ENCODE assay signal across 22 cellular contexts in genomic region chr12:19450362-19450761, GRCh38. TPM values are rescaled to one million over a fixed set of nuclear protein-coding genes. Genes with fewer than 3 reads are reported as not detected.
DNase-seq lines count a peak whose midpoint lies in the region; ATAC-seq and TF ChIP-seq lines count a peak whose summit lies in the region.
"Had no signal": no experiment of that assay in that cellular context is flagged by ENCODE, and none has a peak within 500 bp of the region (broad histone marks: within the 10 kb centered on the region; RNA-seq: fewer than 3 reads in every experiment).

No MANE protein-coding gene starts in this region.

- H3K9me3 ChIP-seq in cardiac muscle cell (ENCODE audit: low read depth) (no peaks in the 10 kb centered on the region), SJCRH30 (replicated peaks) (no peaks in the 10 kb centered on the region), thoracic aorta (no peaks in the 10 kb centered on the region), transverse colon (no peaks in the 10 kb centered on the region)
- H3K9me3 ChIP-seq: prostate gland, testis had no signal

- 78% methylated on average over 4 of the region's 4 CpGs for WGBS in transverse colon (ENCODE audit: low coverage in 1 of 2), 2 donors

- H3K36me3 ChIP-seq in cardiac muscle cell (no peaks in the 10 kb centered on the region), SJCRH30 (no peaks in the 10 kb centered on the region), thoracic aorta (no peaks in the 10 kb centered on the region), transverse colon (no peaks in the 10 kb centered on the region)
- H3K36me3 ChIP-seq: prostate gland had no signal

- H3K27ac ChIP-seq in cardiac muscle cell (peak overlapping the region; percentile 44), SJCRH30 (peak overlapping the region; percentile 3; the same call in 1 of the 2 replicates), thoracic aorta (peak overlapping the region; percentile 1 to 63), transverse colon (peak overlapping the region in 1 of 4 donors; percentile 22)
- H3K27ac ChIP-seq: prostate gland, RWPE1, VCaP had no signal

- H3K4me1 Mint-ChIP-seq in effector memory CD8-positive, alpha-beta T cell (ENCODE audit: low read depth in 2 of 2): peaks cover 44 to 74% of the 10 kb centered on the region in 2 donors

- TF ChIP-seq EP300 in transverse colon (IDR thresholded peaks at IDR 0.05; ENCODE audit: low read depth): no peak

- H3K36me3 Mint-ChIP-seq in effector memory CD8-positive, alpha-beta T cell (ENCODE audit: insufficient read depth): peaks cover 14% of the 10 kb centered on the region

- peak overlapping the region; percentile 46 to 69 for H3K27ac Mint-ChIP-seq in effector memory CD8-positive, alpha-beta T cell
- H3K27ac Mint-ChIP-seq: activated CD4-positive, alpha-beta memory T cell treated with anti-CD3 and anti-CD28 coated beads, Interleukin-2, amount 10 ng/mL, durations not matched to agents 7 days and 5 days; activated T-helper 1 cell treated with anti-CD3 and anti-CD28 coated beads, Interleukin-12 subunit alpha, Interleukin-12 subunit beta, Interleukin-2, Interleukin-4 antibody, amounts not matched to agents 30 ng/mL and 10 ng/mL and 1 ng/mL, durations not matched to agents 14 hours and 24 hours and 36 hours; GM23338; memory B cell had no signal

- no peak for TF ChIP-seq POLR2A in transverse colon (IDR thresholded peaks at IDR 0.05)

- no peak for TF ChIP-seq CTCF in cardiac muscle cell (IDR thresholded peaks at IDR 0.05; ENCODE audit: low read depth, low read length)
- TF ChIP-seq CTCF in thoracic aorta (IDR thresholded peaks at IDR 0.05): no peak
- TF ChIP-seq CTCF in GM13977 (IDR thresholded peaks at IDR 0.05; ENCODE audit: extremely low read depth, insufficient read depth, missing control alignments): no peak
- no peak for TF ChIP-seq CTCF in transverse colon (IDR thresholded peaks at IDR 0.05)

- no peaks in the 10 kb centered on the region for H3K27me3 Mint-ChIP-seq in effector memory CD8-positive, alpha-beta T cell
- H3K27me3 Mint-ChIP-seq: activated CD4-positive, alpha-beta memory T cell treated with anti-CD3 and anti-CD28 coated beads, Interleukin-2, amount 10 ng/mL, durations not matched to agents 7 days and 5 days; memory B cell; T-cell had no signal

- ATAC-seq in left cardiac atrium (no peak), thoracic aorta (ENCODE audit: insufficient number of reproducible peaks, low FRiP score, low read depth) (no peak)
- ATAC-seq in effector memory CD8-positive, alpha-beta T cell (replicated peaks): no peak
- ATAC-seq: T-cell had no signal

- H3K9me3 Mint-ChIP-seq in effector memory CD8-positive, alpha-beta T cell: no peaks in the 10 kb centered on the region
- H3K9me3 Mint-ChIP-seq: activated CD4-positive, alpha-beta memory T cell treated with anti-CD3 and anti-CD28 coated beads, Interleukin-2, amount 10 ng/mL, durations not matched to agents 7 days and 5 days; activated T-helper 1 cell treated with anti-CD3 and anti-CD28 coated beads, Interleukin-12 subunit alpha, Interleukin-12 subunit beta, Interleukin-2, Interleukin-4 antibody, amounts not matched to agents 30 ng/mL and 10 ng/mL and 1 ng/mL, durations not matched to agents 14 hours and 24 hours and 36 hours; GM23338; memory B cell; T-cell had no signal

- intact Hi-C loops in left cardiac atrium (cut with DNase I): no loop called here
- intact Hi-C loops in transverse colon (cut with DNase I; ENCODE audit: low total_unique reads): no loop called here

- peak in 1 of 2 donors; percentile 36 for DNase-seq in cardiac muscle cell (ENCODE audit: low read depth in 1 of 2, low spot score in 1 of 2)
- no peak for DNase-seq in left cardiac atrium
- peak in 1 of 2 experiments; percentile 27 for DNase-seq in SJCRH30
- no peak for DNase-seq in effector memory CD8-positive, alpha-beta T cell
- no peak for DNase-seq in thoracic aorta (ENCODE audit: low spot score)
- no peak for DNase-seq in GM13977 (ENCODE audit: low spot score)
- DNase-seq in transverse colon: no peak
- no peak for DNase-seq in ACHN
- DNase-seq: activated CD4-positive, alpha-beta memory T cell treated with anti-CD3 and anti-CD28 coated beads, Interleukin-2, amount 10 ng/mL, durations not matched to agents 7 days and 5 days; central memory CD4-positive, alpha-beta T cell; DMS53; effector CD8-positive, alpha-beta T cell; NCI-H1694 treated with DMSO at 0.1 percent for 48 hours; NK-92 treated with Interleukin-12 subunit alpha and Interleukin-12 subunit beta, amount 100 ng/mL, for 24 hours; T-cell; testis had no signal

- no peaks in the 10 kb centered on the region for H3K27me3 ChIP-seq in cardiac muscle cell
- no peaks in the 10 kb centered on the region for H3K27me3 ChIP-seq in SJCRH30
- no peaks in the 10 kb centered on the region for H3K27me3 ChIP-seq in thoracic aorta (replicated peaks; ENCODE audit: insufficient read depth)
- no peaks in the 10 kb centered on the region for H3K27me3 ChIP-seq in transverse colon
- H3K27me3 ChIP-seq: testis had no signal

- in situ Hi-C loops in GM13977 (cut with MboI; ENCODE audit: low pct_unique_long_range_greater_than_20kb, low sequenced_read_pairs, unreplicated experiment) (no loop called here), transverse colon (cut with MboI; ENCODE audit: low pct_ligation_motif_present in 1 of 4, low pct_unique_long_range_greater_than_20kb in 1 of 4, low sequenced_read_pairs in 3 of 4) (no loop called here), ACHN (cut with HindIII; ENCODE audit: low pct_ligation_motif_present, low pct_unique_long_range_greater_than_20kb, low sequenced_read_pairs) (no loop called here)

- H3K4me3 ChIP-seq in cardiac muscle cell (no peak overlapping the region), SJCRH30 (no peak overlapping the region), thoracic aorta (no peak overlapping the region), transverse colon (no peak overlapping the region)
- H3K4me3 ChIP-seq: GM23338, prostate gland, testis had no signal

- peak overlapping the region in 1 of 2 donors; percentile 12 for H3K4me3 Mint-ChIP-seq in effector memory CD8-positive, alpha-beta T cell
- H3K4me3 Mint-ChIP-seq: activated CD4-positive, alpha-beta memory T cell treated with anti-CD3 and anti-CD28 coated beads, Interleukin-2, amount 10 ng/mL, durations not matched to agents 7 days and 5 days; activated T-helper 1 cell treated with anti-CD3 and anti-CD28 coated beads, Interleukin-12 subunit alpha, Interleukin-12 subunit beta, Interleukin-2, Interleukin-4 antibody, amounts not matched to agents 30 ng/mL and 10 ng/mL and 1 ng/mL, durations not matched to agents 14 hours and 24 hours and 36 hours; GM23338; memory B cell; T-cell had no signal

- H3K4me1 ChIP-seq in cardiac muscle cell (ENCODE audit: low read depth): peaks cover 14% of the 10 kb centered on the region
- H3K4me1 ChIP-seq in SJCRH30: peaks cover 38% of the 10 kb centered on the region
- H3K4me1 ChIP-seq in thoracic aorta (ENCODE audit: control insufficient read depth in 1 of 2, low read depth in 2 of 2): peaks cover 20 to 66% of the 10 kb centered on the region in 2 donors
- peaks cover 2 to 14% (median 8%) of the 10 kb centered on the region in 4 donors for H3K4me1 ChIP-seq in transverse colon
- H3K4me1 ChIP-seq: prostate gland had no signal

RNA-seq across cellular contexts. Expression of gene AEBP2, which starts 11.1 kb away (rescaled TPM):
- 21.0 and 23.0 TPM in 2 replicates for total RNA-seq in cardiac muscle cell
- polyA plus RNA-seq in cardiac muscle cell: 13.6 and 20.7 TPM in 2 replicates
- 10 to 100 TPM; 28.2 to 31.5 TPM for total RNA-seq in left cardiac atrium
- 27.6 and 29.7 TPM in 2 replicates for total RNA-seq in SJCRH30 (2014; rRNA removed; shearing (Covaris generic))
- 10 to 100 TPM; 28.3 to 79.6 TPM for total RNA-seq in thoracic aorta
- total RNA-seq in transverse colon: 10 to 100 TPM; 12.5 to 37.3 (median 32.2) TPM
